12 cellular contexts compared by ENCODE assay signal in genomic region chr11:77115181-77115611, GRCh38. TPM values are rescaled to one million over a fixed set of nuclear protein-coding genes. Genes with fewer than 3 reads are reported as not detected.
DNase-seq lines count a peak whose midpoint lies in the region; ATAC-seq and TF ChIP-seq lines count a peak whose summit lies in the region.
"Had no signal": no experiment of that assay in that cellular context is flagged by ENCODE, and none has a peak within 500 bp of the region (broad histone marks: within the 10 kb centered on the region; RNA-seq: fewer than 3 reads in every experiment).

No MANE protein-coding gene starts in this region.

- H3K27me3 ChIP-seq in MM.1S (replicated peaks; ENCODE audit: insufficient read depth, low read length) (no peaks in the 10 kb centered on the region), neuronal stem cell (ENCODE audit: control insufficient read depth in 3 of 3, insufficient read depth in 3 of 3, low read depth in 1 of 3, low read length in 3 of 3) (no peaks in the 10 kb centered on the region)

- TF ChIP-seq CTCF in MM.1S (IDR thresholded peaks at IDR 0.05; ENCODE audit: low read length) = peak; percentile 27
- TF ChIP-seq CTCF in cardiac fibroblast (IDR thresholded peaks at IDR 0.05; ENCODE audit: low read depth, low read length) = peak; percentile 32
- no peak for TF ChIP-seq CTCF in GM10266 (IDR thresholded peaks at IDR 0.05; ENCODE audit: control insufficient read depth, insufficient read depth, low read depth, missing control alignments)

- H4K91ac ChIP-seq in neuronal stem cell (ENCODE audit: low read depth, low read length, poor library complexity) = no peak overlapping the region

- H3K4me2 ChIP-seq in MM.1S (ENCODE audit: low read depth, low read length) = no peak overlapping the region
- no peak overlapping the region for H3K4me2 ChIP-seq in neuronal stem cell (ENCODE audit: insufficient read depth, low read length, poor library complexity, severe bottlenecking)

- H3K9ac ChIP-seq in MM.1S (ENCODE audit: low read length) (no peak overlapping the region), neuronal stem cell (ENCODE audit: low read depth, low read length, poor library complexity) (no peak overlapping the region)

- H2AFZ ChIP-seq in MM.1S (ENCODE audit: low read length) (no peak overlapping the region), neuronal stem cell (ENCODE audit: low read length) (no peak overlapping the region)

- H3K27ac ChIP-seq in MM.1S (ENCODE audit: low read length) = no peak overlapping the region
- H3K27ac ChIP-seq in neuronal stem cell (replicated peaks; ENCODE audit: low read length) = no peak overlapping the region
- H3K27ac ChIP-seq in substantia nigra (ENCODE audit: low read depth, low read length, poor library complexity, severe bottlenecking) = no peak overlapping the region

- H3K4me3 ChIP-seq in MM.1S (ENCODE audit: low read length) (no peak overlapping the region), cardiac fibroblast (replicated peaks in 1 of 2; ENCODE audit: low read depth in 2 of 2, low read length in 2 of 2) (no peak overlapping the region), neuronal stem cell (ENCODE audit: low read length in 2 of 2) (peak overlapping the region in 1 of 2 donors; percentile 6)
- H3K4me3 ChIP-seq: HAP-1 had no signal

- H2BK5ac ChIP-seq in neuronal stem cell (ENCODE audit: low read length) = no peak overlapping the region

- no peak overlapping the region for H3K14ac ChIP-seq in neuronal stem cell (ENCODE audit: low read length)

- H2AK5ac ChIP-seq in neuronal stem cell (ENCODE audit: low read depth, low read length) = no peak overlapping the region

- H3K4me1 ChIP-seq in MM.1S (ENCODE audit: low read length) = 0 out of 2 replicates have a peak, but pooled peaks cover 3% of the 10 kb centered on the region
- peaks cover 5 to 7% of the 10 kb centered on the region in 2 donors for H3K4me1 ChIP-seq in neuronal stem cell (ENCODE audit: control insufficient read depth in 2 of 2, insufficient read depth in 1 of 2, low read depth in 1 of 2, low read length in 2 of 2)
- H3K4me1 ChIP-seq: HAP-1 had no signal

- no peaks in the 10 kb centered on the region for H3K9me3 ChIP-seq in MM.1S (replicated peaks; ENCODE audit: insufficient read depth, low read length)
- H3K9me3 ChIP-seq in neuronal stem cell (replicated peaks in 1 of 2; ENCODE audit: control insufficient read depth in 2 of 2, insufficient read depth in 1 of 2, low read depth in 1 of 2, low read length in 2 of 2) = no peaks in the 10 kb centered on the region
- H3K9me3 ChIP-seq: HAP-1 had no signal

- H3K18ac ChIP-seq in neuronal stem cell (ENCODE audit: low read length) = no peak overlapping the region

- DNase-seq in DMS 273 (lab: John Stamatoyannopoulos, UW; ENCODE audit: unreplicated experiment) = peak; percentile 25
- DNase-seq in DMS 273 treated with DMSO at 0.1 percent for 48 hours (lab: John Stamatoyannopoulos, UW) = no peak
- DNase-seq in MM.1S = no peak
- no peak for DNase-seq in cardiac fibroblast (ENCODE audit: low read depth in 2 of 2)
- no peak for DNase-seq in neuronal stem cell (ENCODE audit: low spot score)
- no peak for DNase-seq in GM10266 (ENCODE audit: extremely low spot score)
- DNase-seq in substantia nigra (lab: John Stamatoyannopoulos, UW) = no peak
- DNase-seq: effector CD4-positive, alpha-beta T cell; EL had no signal

- H3K79me2 ChIP-seq in MM.1S (ENCODE audit: low read length) = no peaks in the 10 kb centered on the region

- no peaks in the 10 kb centered on the region for H3F3A ChIP-seq in MM.1S (ENCODE audit: insufficient read depth, low read length)

- H4K8ac ChIP-seq in neuronal stem cell (ENCODE audit: low read depth, low read length) = no peak overlapping the region

- H2BK120ac ChIP-seq in neuronal stem cell (ENCODE audit: low read depth, low read length) = peak overlapping the region; percentile 13

- ATAC-seq in GM21825 (IDR thresholded peaks at IDR 0.05; ENCODE audit: unreplicated experiment) = no peak

- H3K36me3 ChIP-seq in MM.1S (replicated peaks; ENCODE audit: insufficient read depth, low read length) (no peaks in the 10 kb centered on the region), neuronal stem cell (replicated peaks in 1 of 2; ENCODE audit: control insufficient read depth in 2 of 2, insufficient read depth in 2 of 2, low read length in 2 of 2) (peaks cover 0 to 75% of the 10 kb centered on the region in 2 donors)
- H3K36me3 ChIP-seq: HAP-1 had no signal

- no peak overlapping the region for H2BK12ac ChIP-seq in neuronal stem cell (ENCODE audit: low read length)

- no CpG with 5 or more reads among the region's 16 CpGs for WGBS in neuronal stem cell (ENCODE audit: extremely low coverage in 2 of 2, insufficient read length in 2 of 2, insufficient replicate concordance in 1 of 2), 2 donors

- no peaks in the 10 kb centered on the region for H4K20me1 ChIP-seq in MM.1S (ENCODE audit: insufficient read depth, low read length)

- H2BK15ac ChIP-seq in neuronal stem cell (ENCODE audit: low read length) = no peak overlapping the region

- no peak overlapping the region for H3K4ac ChIP-seq in neuronal stem cell (ENCODE audit: low read length)

- peak overlapping the region; percentile 8 for H3K23ac ChIP-seq in neuronal stem cell (ENCODE audit: low read depth, low read length, poor library complexity)

- peaks cover 1% of the 10 kb centered on the region for H3K79me1 ChIP-seq in neuronal stem cell (ENCODE audit: low read depth, low read length)

- H3K9me2 ChIP-seq in MM.1S (replicated peaks; ENCODE audit: insufficient read depth, low read length) = no peaks in the 10 kb centered on the region

RNA-seq across cellular contexts. Expression of gene OMP, which starts 12.6 kb away (rescaled TPM):
- polyA plus RNA-seq in neuronal stem cell (2013, experiment 1 of 2) = not detected
- not detected for polyA plus RNA-seq in neuronal stem cell (2013, experiment 2 of 2)
- polyA plus RNA-seq: adipose tissue had no signal

RNA-seq across cellular contexts. Expression of gene MYO7A, which starts 12.8 kb away (rescaled TPM):
- polyA plus RNA-seq in neuronal stem cell (2013, experiment 1 of 2) = 0.71 TPM
- 0.60 TPM for polyA plus RNA-seq in neuronal stem cell (2013, experiment 2 of 2)

RNA-seq across cellular contexts. Expression of gene CAPN5, which starts 48.4 kb away (rescaled TPM):
- polyA plus RNA-seq in neuronal stem cell (2013, experiment 1 of 2) = 7.6 TPM
- polyA plus RNA-seq in neuronal stem cell (2013, experiment 2 of 2) = 8.0 TPM
